Comparison of ENCODE assay signal across 28 cellular contexts in genomic region chr2:25543939-25544338, GRCh38.
DNase-seq lines count a peak whose midpoint lies in the region; ATAC-seq and TF ChIP-seq lines count a peak whose summit lies in the region.
"Had no signal": no experiment of that assay in that cellular context is flagged by ENCODE, and none has a peak within 500 bp of the region (broad histone marks: within the 10 kb centered on the region; RNA-seq: fewer than 3 reads in every experiment).

No MANE protein-coding gene starts in this region.

- H3K79me2 ChIP-seq in trophoblast cell (ENCODE audit: control insufficient read depth, insufficient read depth, low read length, poor library complexity), result no peaks in the 10 kb centered on the region

- no peaks in the 10 kb centered on the region for H3K36me3 ChIP-seq in trophoblast cell (ENCODE audit: control insufficient read depth in 1 of 2, insufficient read depth in 2 of 2, low read length in 2 of 2)
- no peaks in the 10 kb centered on the region for H3K36me3 ChIP-seq in esophagus muscularis mucosa
- H3K36me3 ChIP-seq in CD8-positive, alpha-beta memory T cell (ENCODE audit: insufficient read depth, low read length), result no peaks in the 10 kb centered on the region
- H3K36me3 ChIP-seq: BLaER1, Peyer's patch had no signal

- H3K18ac ChIP-seq in trophoblast cell (ENCODE audit: low read length), result no peak overlapping the region

- no peak overlapping the region for H3K4me2 ChIP-seq in trophoblast cell (ENCODE audit: low read length)
- H3K4me2 ChIP-seq: BLaER1, KMS-11 had no signal

- H3K27me3 ChIP-seq in trophoblast cell (ENCODE audit: insufficient read depth, low read length), result no peaks in the 10 kb centered on the region
- no peaks in the 10 kb centered on the region for H3K27me3 ChIP-seq in esophagus muscularis mucosa
- no peaks in the 10 kb centered on the region for H3K27me3 ChIP-seq in CD8-positive, alpha-beta memory T cell (ENCODE audit: insufficient read depth, low read length, poor library complexity, severe bottlenecking)
- H3K27me3 ChIP-seq: BLaER1, Peyer's patch had no signal

- H3K4me3 Mint-ChIP-seq in activated CD4-positive, alpha-beta T cell treated with anti-CD3 and anti-CD28 coated beads, Interleukin-2, amount 10 ng/mL, durations not matched to agents 24 days and 14 days, result no peak overlapping the region
- H3K4me3 Mint-ChIP-seq in CD8-positive, alpha-beta memory T cell, result no peak overlapping the region
- H3K4me3 Mint-ChIP-seq: CD4-positive, alpha-beta T cell; H9; HFFc6 had no signal

- no peak overlapping the region for H3K14ac ChIP-seq in trophoblast cell (ENCODE audit: low read length)

- no peak overlapping the region for H4K91ac ChIP-seq in trophoblast cell (ENCODE audit: low read depth, low read length)

- no peak overlapping the region for H3K27ac ChIP-seq in trophoblast cell (ENCODE audit: low read depth, low read length)
- H3K27ac ChIP-seq in esophagus muscularis mucosa (replicated peaks in 1 of 4), result no peak overlapping the region
- no peak overlapping the region for H3K27ac ChIP-seq in CD8-positive, alpha-beta memory T cell (ENCODE audit: low read depth, low read length)
- H3K27ac ChIP-seq: 22Rv1, BLaER1, KMS-11, Peyer's patch had no signal

- H3K4me1 Mint-ChIP-seq in activated CD4-positive, alpha-beta T cell treated with anti-CD3 and anti-CD28 coated beads, Interleukin-2, amount 10 ng/mL, durations not matched to agents 24 days and 14 days, result peaks cover 6% of the 10 kb centered on the region
- H3K4me1 Mint-ChIP-seq in CD8-positive, alpha-beta memory T cell, result no peaks in the 10 kb centered on the region

- no peak overlapping the region for H3K23ac ChIP-seq in trophoblast cell (ENCODE audit: low read length)

- intact Hi-C loops in activated CD4-positive, alpha-beta T cell treated with anti-CD3 and anti-CD28 coated beads, Interleukin-2, amount 10 ng/mL, durations not matched to agents 24 days and 14 days (cut with micrococcal nuclease), result no loop called here
- intact Hi-C loops in esophagus muscularis mucosa (cut with DNase I), result no loop called here

- H2AFZ ChIP-seq in trophoblast cell (ENCODE audit: insufficient read depth, low read length, poor library complexity), result no peak overlapping the region

- CTCF ChIA-PET in CD8-positive, alpha-beta memory T cell (lab: Charles Lee), result no interaction called here

- H3K27me3 Mint-ChIP-seq in activated CD4-positive, alpha-beta T cell treated with anti-CD3 and anti-CD28 coated beads, Interleukin-2, amount 10 ng/mL, durations not matched to agents 24 days and 14 days, result no peaks in the 10 kb centered on the region
- H3K27me3 Mint-ChIP-seq in CD8-positive, alpha-beta memory T cell, result no peaks in the 10 kb centered on the region
- H3K27me3 Mint-ChIP-seq: CD4-positive, alpha-beta T cell had no signal

- TF ChIP-seq EP300 in esophagus muscularis mucosa (IDR thresholded peaks at IDR 0.05), result no peak

- no peak overlapping the region for H2AK5ac ChIP-seq in trophoblast cell (ENCODE audit: low read length)

- no peaks in the 10 kb centered on the region for H3K79me1 ChIP-seq in trophoblast cell (ENCODE audit: low read length)

- H3K4me3 ChIP-seq in trophoblast cell (ENCODE audit: low read depth, low read length) (no peak overlapping the region), esophagus muscularis mucosa (no peak overlapping the region)
- no peak overlapping the region for H3K4me3 ChIP-seq in CD8-positive, alpha-beta memory T cell (ENCODE audit: low read length)
- H3K4me3 ChIP-seq: BLaER1, GM12878, Peyer's patch had no signal

- H4K8ac ChIP-seq in trophoblast cell (ENCODE audit: low read depth, low read length), result no peak overlapping the region

- no CpG with 5 or more reads among the region's 10 CpGs for WGBS in trophoblast cell (ENCODE audit: extremely low coverage, insufficient coverage, insufficient read length)
- WGBS in esophagus muscularis mucosa, result 93% methylated on average over 10 of the region's 10 CpGs

- no peaks in the 10 kb centered on the region for H3K9me3 Mint-ChIP-seq in activated CD4-positive, alpha-beta T cell treated with anti-CD3 and anti-CD28 coated beads, Interleukin-2, amount 10 ng/mL, durations not matched to agents 24 days and 14 days
- no peaks in the 10 kb centered on the region for H3K9me3 Mint-ChIP-seq in CD8-positive, alpha-beta memory T cell
- H3K9me3 Mint-ChIP-seq: CD4-positive, alpha-beta T cell; H9; HFFc6 had no signal

- no peaks in the 10 kb centered on the region for H3K9me3 ChIP-seq in trophoblast cell (ENCODE audit: insufficient read depth, low read depth, low read length)
- H3K9me3 ChIP-seq in esophagus muscularis mucosa, result no peaks in the 10 kb centered on the region
- no peaks in the 10 kb centered on the region for H3K9me3 ChIP-seq in CD8-positive, alpha-beta memory T cell (ENCODE audit: low read length)
- H3K9me3 ChIP-seq: BLaER1, Caco-2, Peyer's patch had no signal

- H2BK120ac ChIP-seq in trophoblast cell (ENCODE audit: insufficient read depth, low read length, poor library complexity), result no peak overlapping the region

- no peak overlapping the region for H2BK5ac ChIP-seq in trophoblast cell (ENCODE audit: low read depth, low read length, poor library complexity)

- no peak overlapping the region for H4K12ac ChIP-seq in trophoblast cell (ENCODE audit: low read depth, low read length)

- TF ChIP-seq CTCF in esophagus muscularis mucosa (IDR thresholded peaks at IDR 0.05), result no peak

- POLR2A ChIA-PET in CD8-positive, alpha-beta memory T cell (lab: Charles Lee), result no interaction called here

- ATAC-seq in HG02970 (IDR thresholded peaks at IDR 0.05; ENCODE audit: low FRiP score, unreplicated experiment), result no peak
- ATAC-seq: GM12878 had no signal

- no peak overlapping the region for H2BK12ac ChIP-seq in trophoblast cell (ENCODE audit: low read length)

- peaks cover 4% of the 10 kb centered on the region for H3K36me3 Mint-ChIP-seq in activated CD4-positive, alpha-beta T cell treated with anti-CD3 and anti-CD28 coated beads, Interleukin-2, amount 10 ng/mL, durations not matched to agents 24 days and 14 days (ENCODE audit: low read depth)
- peaks cover 0 to 1% (median 1%) of the 10 kb centered on the region in 3 donors for H3K36me3 Mint-ChIP-seq in CD8-positive, alpha-beta memory T cell

- H3K27ac Mint-ChIP-seq in activated CD4-positive, alpha-beta T cell treated with anti-CD3 and anti-CD28 coated beads, Interleukin-2, amount 10 ng/mL, durations not matched to agents 24 days and 14 days, result no peak overlapping the region
- no peak overlapping the region for H3K27ac Mint-ChIP-seq in CD8-positive, alpha-beta memory T cell
- H3K27ac Mint-ChIP-seq: CD4-positive, alpha-beta T cell; HFFc6 had no signal

- H3K9ac ChIP-seq in trophoblast cell (ENCODE audit: low read length), result no peak overlapping the region
- H3K9ac ChIP-seq: BLaER1, KMS-11 had no signal

- no peak for TF ChIP-seq POLR2A in esophagus muscularis mucosa (IDR thresholded peaks at IDR 0.05; ENCODE audit: low read depth)

- peak; percentile 54 for DNase-seq in activated CD4-positive, alpha-beta T cell treated with anti-CD3 and anti-CD28 coated beads, Interleukin-2, amount 10 ng/mL, durations not matched to agents 24 days and 14 days
- DNase-seq in activated CD4-positive, alpha-beta T cell treated with anti-CD3 and anti-CD28 coated beads for 4 hours, result no peak
- DNase-seq in ELF-1 (ENCODE audit: low read depth, low spot score) (peak; percentile 35), left kidney (ENCODE audit: low read depth, low spot score) (peak; percentile 20), trophoblast cell (peak; percentile 83 to 87), esophagus muscularis mucosa (ENCODE audit: extremely low spot score) (no peak)
- DNase-seq in CD8-positive, alpha-beta memory T cell, result no peak
- DNase-seq: ACHN; Caco-2; CD4-positive, alpha-beta T cell; DMS 273 treated with DMSO at 0.1 percent for 48 hours; DMS79 treated with DMSO at 0.1 percent for 48 hours; H9; HFFc6; IMR-90; NCI-H1105; NCI-H146; NCI-H2029; NCI-H2227 treated with DMSO at 0.1 percent for 48 hours; NCI-H510A treated with DMSO at 0.1 percent for 48 hours; NCI-H774; NK-92 treated with Interleukin-12 subunit alpha and Interleukin-12 subunit beta, amount 100 ng/mL, for 24 hours; Peyer's patch had no signal

- no peak overlapping the region for H3K4ac ChIP-seq in trophoblast cell (ENCODE audit: low read depth, low read length)

- H3K4me1 ChIP-seq in trophoblast cell (ENCODE audit: control insufficient read depth in 1 of 2, insufficient read depth in 2 of 2, low read length in 2 of 2), result peaks cover 0 to 3% of the 10 kb centered on the region in 2 experiments
- H3K4me1 ChIP-seq in esophagus muscularis mucosa, result peaks cover 0 to 6% (median 4%) of the 10 kb centered on the region in 4 donors
- no peaks in the 10 kb centered on the region for H3K4me1 ChIP-seq in CD8-positive, alpha-beta memory T cell (ENCODE audit: insufficient read depth, low read length)
- H3K4me1 ChIP-seq: Caco-2, Peyer's patch had no signal

Comparison
In these comparisons a context has a peak if more than half of its experiments do, and no peak if none do; other contexts are left out.
1. DNase-seq: peak in activated CD4-positive, alpha-beta T cell treated with anti-CD3 and anti-CD28 coated beads, Interleukin-2, amount 10 ng/mL, durations not matched to agents 24 days and 14 days (single experiment), ELF-1 (single experiment), left kidney (single experiment) and trophoblast cell (2 of 2); none in activated CD4-positive, alpha-beta T cell treated with anti-CD3 and anti-CD28 coated beads for 4 hours (0 of 2), esophagus muscularis mucosa (single experiment) and CD8-positive, alpha-beta memory T cell (0 of 5).